In genomic region chr14:75271514-75271913, GRCh38 we compare ENCODE assay signal across 29 cellular contexts.
"Had no signal": no experiment of that assay in that cellular context is flagged by ENCODE, and none has a peak within 500 bp of the region (broad histone marks: within the 10 kb centered on the region; RNA-seq: fewer than 3 reads in every experiment).

No MANE protein-coding gene starts in this region.

- DNase-seq: activated B cell treated with CpG ODN at 0.5 μM for 24 hours; activated CD4-positive, alpha-beta T cell treated with anti-CD3 and anti-CD28 coated beads for 48 hours; activated CD4-positive, alpha-beta T cell treated with anti-CD3 and anti-CD28 coated beads, Interleukin-2, amount 50 U/mL, for 1 hour; activated CD4-positive, alpha-beta T cell treated with anti-CD3 and anti-CD28 coated beads, Interleukin-2, amount 50 U/mL, for 48 hours; activated CD8-positive, alpha-beta memory T cell treated with anti-CD3 and anti-CD28 coated beads for 24 hours; activated CD8-positive, alpha-beta T cell treated with anti-CD3 and anti-CD28 coated beads for 36 hours; activated naive CD4-positive, alpha-beta T cell treated with anti-CD3 and anti-CD28 coated beads for 36 hours; activated naive CD8-positive, alpha-beta T cell treated with anti-CD3 and anti-CD28 coated beads, Interleukin-2, amount 10 ng/mL, durations not matched to agents 7 days and 5 days; activated T-cell treated with anti-CD3 and anti-CD28 coated beads, Interleukin-2, amount 50 U/mL, for 4 hours; central memory CD4-positive, alpha-beta T cell; cerebellar nuclear complex; colonic mucosa; effector memory CD4-positive, alpha-beta T cell; endodermal cell; foreskin fibroblast; T-helper 1 cell; T-helper 17 cell; T1000; WERI-Rb-1 had no signal

- H3K4me3 Mint-ChIP-seq: activated B cell treated with CpG ODN at 0.5 μM for 24 hours; activated CD8-positive, alpha-beta T cell treated with anti-CD3 and anti-CD28 coated beads for 36 hours; activated naive CD4-positive, alpha-beta T cell treated with anti-CD3 and anti-CD28 coated beads for 36 hours; activated naive CD4-positive, alpha-beta T cell treated with anti-CD3 and anti-CD28 coated beads, Interleukin-2, amount 50 U/mL, for 24 hours; activated naive CD8-positive, alpha-beta T cell treated with anti-CD3 and anti-CD28 coated beads, Interleukin-2, amount 10 ng/mL, durations not matched to agents 7 days and 5 days; activated T-cell treated with anti-CD3 and anti-CD28 coated beads, Interleukin-2, amount 50 U/mL, for 4 hours; endodermal cell; T-helper 17 cell; T-helper 2 cell treated with Interferon-gamma antibody and Interleukin-4, amounts not matched to agents 5 μg/mL and 100 μg/mL, for 36 hours had no signal

- H3K27me3 ChIP-seq: ascending aorta, breast epithelium, cardiac muscle cell, colonic mucosa had no signal

- H3K27ac ChIP-seq: ascending aorta, breast epithelium, cardiac muscle cell, colonic mucosa, WERI-Rb-1 had no signal

- H3K9me3 Mint-ChIP-seq: activated B cell treated with CpG ODN at 0.5 μM for 24 hours; activated CD8-positive, alpha-beta T cell treated with anti-CD3 and anti-CD28 coated beads for 36 hours; activated naive CD4-positive, alpha-beta T cell treated with anti-CD3 and anti-CD28 coated beads for 36 hours; activated naive CD4-positive, alpha-beta T cell treated with anti-CD3 and anti-CD28 coated beads, Interleukin-2, amount 50 U/mL, for 24 hours; activated naive CD8-positive, alpha-beta T cell treated with anti-CD3 and anti-CD28 coated beads, Interleukin-2, amount 10 ng/mL, durations not matched to agents 7 days and 5 days; activated T-cell treated with anti-CD3 and anti-CD28 coated beads, Interleukin-2, amount 50 U/mL, for 4 hours; activated T-helper 2 cell treated with anti-CD3 and anti-CD28 coated beads, Interferon-gamma antibody, Interleukin-2, Interleukin-4, amounts not matched to agents 10 μg/mL and 5 μg/mL and 100 μg/mL, durations not matched to agents 14 hours and 24 hours and 36 hours; endodermal cell; T-helper 2 cell treated with Interferon-gamma antibody and Interleukin-4, amounts not matched to agents 5 μg/mL and 100 μg/mL, for 36 hours had no signal

- H3K36me3 Mint-ChIP-seq: activated naive CD4-positive, alpha-beta T cell treated with anti-CD3 and anti-CD28 coated beads, Interleukin-2, amount 50 U/mL, for 24 hours; activated naive CD8-positive, alpha-beta T cell treated with anti-CD3 and anti-CD28 coated beads, Interleukin-2, amount 10 ng/mL, durations not matched to agents 7 days and 5 days; brain had no signal

- H3K36me3 ChIP-seq: ascending aorta, breast epithelium, cardiac muscle cell, colonic mucosa, WERI-Rb-1 had no signal

- H3K4me3 ChIP-seq: ascending aorta, breast epithelium, cardiac muscle cell, colonic mucosa had no signal

- H3K27ac Mint-ChIP-seq: activated B cell treated with CpG ODN at 0.5 μM for 24 hours; activated CD8-positive, alpha-beta T cell treated with anti-CD3 and anti-CD28 coated beads for 36 hours; activated naive CD4-positive, alpha-beta T cell treated with anti-CD3 and anti-CD28 coated beads for 36 hours; activated naive CD8-positive, alpha-beta T cell treated with anti-CD3 and anti-CD28 coated beads, Interleukin-2, amount 10 ng/mL, durations not matched to agents 7 days and 5 days; activated T-helper 2 cell treated with anti-CD3 and anti-CD28 coated beads, Interferon-gamma antibody, Interleukin-2, Interleukin-4, amounts not matched to agents 10 μg/mL and 5 μg/mL and 100 μg/mL, durations not matched to agents 14 hours and 24 hours and 36 hours; endodermal cell; T-helper 2 cell treated with Interferon-gamma antibody and Interleukin-4, amounts not matched to agents 5 μg/mL and 100 μg/mL, for 36 hours had no signal

- H3K9me3 ChIP-seq: ascending aorta, breast epithelium, colonic mucosa had no signal

- ATAC-seq: activated CD4-positive, CD25-positive, alpha-beta regulatory T cell treated with anti-CD3 and anti-CD28 coated beads, Interleukin-2, amount 50 U/mL, for 24 hours; activated CD8-positive, alpha-beta T cell treated with anti-CD3 and anti-CD28 coated beads for 36 hours; activated T-cell treated with anti-CD3 and anti-CD28 coated beads, Interleukin-2, amount 50 U/mL, for 4 hours; esophagus mucosa; T-helper 17 cell had no signal

- FAIRE-seq: frontal cortex had no signal
